Comparison of ENCODE assay signal across 20 cellular contexts in the genomic region with DNA sequence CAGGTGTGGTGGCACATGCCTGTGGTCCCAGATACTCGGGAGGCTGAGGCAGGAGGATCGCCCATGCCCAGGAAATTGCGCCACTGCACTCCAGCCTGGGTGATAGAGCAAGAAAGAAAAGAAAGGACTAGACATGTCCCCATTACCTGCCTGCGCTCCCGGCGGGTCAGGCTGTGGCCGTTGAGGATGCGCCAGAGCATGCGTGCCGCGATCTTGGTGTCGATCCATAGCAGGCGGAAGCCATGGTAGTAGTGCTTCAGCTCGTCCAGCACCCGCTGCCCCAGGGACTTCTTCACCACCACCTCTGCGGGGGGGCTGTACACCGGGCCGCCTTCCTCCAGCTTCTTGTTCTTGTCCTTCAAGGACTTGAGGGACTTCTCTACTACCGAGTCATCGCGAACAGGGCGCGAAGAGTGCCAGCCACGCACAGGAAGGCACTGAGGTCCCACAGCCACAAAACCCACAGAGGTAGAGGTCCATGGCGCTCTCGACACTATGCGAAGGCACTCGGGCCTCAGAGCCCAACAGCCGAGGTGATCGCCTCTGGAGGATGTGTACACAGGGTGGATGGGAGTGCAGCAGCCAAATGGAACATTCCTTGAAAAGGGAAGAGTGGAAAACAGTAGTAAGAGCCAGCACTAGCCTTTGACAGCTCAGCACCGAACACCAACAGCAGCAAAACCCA. TPM values are rescaled to one million over a fixed set of nuclear protein-coding genes. Genes with fewer than 3 reads are reported as not detected.
DNase-seq lines count a peak whose midpoint lies in the region; ATAC-seq and TF ChIP-seq lines count a peak whose summit lies in the region.
"Had no signal": no experiment of that assay in that cellular context is flagged by ENCODE, and none has a peak within 500 bp of the region (broad histone marks: within the 10 kb centered on the region; RNA-seq: fewer than 3 reads in every experiment).

No MANE protein-coding gene starts in this region.

- no peaks in the 10 kb centered on the region for H3K27me3 ChIP-seq in mesenchymal stem cell (ENCODE audit: control insufficient read depth in 1 of 2, insufficient read depth in 1 of 2, low read length in 2 of 2)
- H3K27me3 ChIP-seq in thymus (ENCODE audit: control insufficient read depth, insufficient read depth) = no peaks in the 10 kb centered on the region
- H3K27me3 ChIP-seq: SJCRH30 had no signal

- H3K9ac ChIP-seq in mesenchymal stem cell (ENCODE audit: low read length) = no peak overlapping the region
- H3K9ac ChIP-seq: KMS-11 had no signal

- no peaks in the 10 kb centered on the region for H3K9me3 ChIP-seq in HEK293 (ENCODE audit: control insufficient read depth, insufficient read depth, low read depth, low read length)
- no peaks in the 10 kb centered on the region for H3K9me3 ChIP-seq in mesenchymal stem cell (ENCODE audit: control insufficient read depth, low read length)
- no peaks in the 10 kb centered on the region for H3K9me3 ChIP-seq in thymus (ENCODE audit: control insufficient read depth)
- H3K9me3 ChIP-seq: HAP-1, SJCRH30 had no signal

- no peak overlapping the region for H3K14ac ChIP-seq in mesenchymal stem cell (ENCODE audit: low read length in 2 of 2)

- TF ChIP-seq CTCF in HEK293 (tag by site-specific recombination; IDR thresholded peaks at IDR 0.05) = no peak
- TF ChIP-seq CTCF in RWPE1 (conservative IDR thresholded peaks at IDR 0.05; ENCODE audit: low read depth) = no peak

- no peak overlapping the region for H2BK5ac ChIP-seq in mesenchymal stem cell (ENCODE audit: low read depth, low read length, poor library complexity, severe bottlenecking)

- peak overlapping the region in 1 of 2 experiments; percentile 44 for H3K18ac ChIP-seq in mesenchymal stem cell (ENCODE audit: low read depth in 1 of 2, low read length in 2 of 2)

- H4K91ac ChIP-seq in mesenchymal stem cell (ENCODE audit: low read length) = peak overlapping the region; percentile 22

- H3K4me2 ChIP-seq in mesenchymal stem cell (ENCODE audit: low read length, poor library complexity, severe bottlenecking) = no peak overlapping the region
- H3K4me2 ChIP-seq: KMS-11 had no signal

- 0 out of 2 replicates have a peak overlapping the region, but pooled peaks have one; percentile 9 for H3K27ac ChIP-seq in HEK293 (ENCODE audit: extremely low read depth, low read depth, low read length)
- H3K27ac ChIP-seq in RWPE1 = peak overlapping the region; percentile 11
- no peak overlapping the region for H3K27ac ChIP-seq in mesenchymal stem cell (ENCODE audit: low read length, poor library complexity, severe bottlenecking)
- H3K27ac ChIP-seq in thymus (ENCODE audit: low read depth) = peak overlapping the region; percentile 48
- H3K27ac ChIP-seq: KMS-11, SJCRH30 had no signal

- H3K4me3 ChIP-seq in HEK293 (ENCODE audit: low read depth, low read length) (no peak overlapping the region), mesenchymal stem cell (ENCODE audit: insufficient read depth in 1 of 2, low read depth in 1 of 2, low read length in 2 of 2) (no peak overlapping the region), thymus (ENCODE audit: low read length) (no peak overlapping the region)
- H3K4me3 ChIP-seq: GM12878, HAP-1, SJCRH30 had no signal

- H3K79me1 ChIP-seq in mesenchymal stem cell (replicated peaks; ENCODE audit: low read length, poor library complexity, severe bottlenecking) = peaks cover 26% of the 10 kb centered on the region

- H4K8ac ChIP-seq in mesenchymal stem cell (ENCODE audit: low read length) = no peak overlapping the region

- H2BK120ac ChIP-seq in mesenchymal stem cell (ENCODE audit: low read depth, low read length) = no peak overlapping the region

- H3K23ac ChIP-seq in mesenchymal stem cell (ENCODE audit: low read length in 2 of 2) = no peak overlapping the region

- no peak overlapping the region for H2AK5ac ChIP-seq in mesenchymal stem cell (ENCODE audit: low read length, severe bottlenecking)

- H2AFZ ChIP-seq in mesenchymal stem cell (ENCODE audit: low read depth, low read length) = no peak overlapping the region

- ATAC-seq in HG02759 (IDR thresholded peaks at IDR 0.05; ENCODE audit: unreplicated experiment) (no peak), HG03442 (IDR thresholded peaks at IDR 0.05; ENCODE audit: unreplicated experiment) (no peak), HG03460 (IDR thresholded peaks at IDR 0.05; ENCODE audit: unreplicated experiment) (no peak)
- ATAC-seq: CD8-positive, alpha-beta T cell; GM12878; PC-3 had no signal

- POLR2A ChIA-PET in HEK293 (lab: Yijun Ruan, JAX) (no interaction called here), RWPE1 (lab: Yijun Ruan, JAX; ENCODE audit: low non-redundant PET) (no interaction called here)

- 97% methylated on average over 31 of the region's 31 CpGs for WGBS in mesenchymal stem cell
- WGBS in thymus = 67% methylated on average over 31 of the region's 31 CpGs

- CTCF ChIA-PET in HEK293 (lab: Yijun Ruan, JAX) (no interaction called here), RWPE1 (lab: Yijun Ruan, JAX) (interaction anchor here (1.0 kb wide), 1 partner anchor 57 kb away, joined by 4 read pairs; no protein-coding TSS in a partner anchor)

- peaks cover 20 to 83% of the 10 kb centered on the region in 2 experiments; a peak in 2 of 3 replicates for H3K36me3 ChIP-seq in HEK293 (ENCODE audit: control insufficient read depth in 2 of 2, insufficient read depth in 1 of 2, low read length in 2 of 2)
- peaks cover 54 to 62% of the 10 kb centered on the region in 2 experiments for H3K36me3 ChIP-seq in mesenchymal stem cell (ENCODE audit: control insufficient read depth in 1 of 2, insufficient read depth in 2 of 2, low read depth in 1 of 2, low read length in 2 of 2)
- peaks cover 61% of the 10 kb centered on the region for H3K36me3 ChIP-seq in thymus (ENCODE audit: control insufficient read depth, insufficient read depth)

- DNase-seq in RWPE1 (ENCODE audit: low spot score) (no peak), mesenchymal stem cell (no peak)
- DNase-seq: ACHN; CD8-positive, alpha-beta T cell; DMS79 treated with DMSO at 0.1 percent for 48 hours; NCI-H1048; NCI-H1436 treated with DMSO at 0.1 percent for 48 hours; NCI-H2029 treated with DMSO at 0.1 percent for 48 hours; NCI-H510A; NCI-H82; PC-3; SJCRH30 had no signal

- no peak overlapping the region for H3K4ac ChIP-seq in mesenchymal stem cell (ENCODE audit: low read depth in 1 of 2, low read length in 2 of 2)

- no peak overlapping the region for H2BK15ac ChIP-seq in mesenchymal stem cell (ENCODE audit: low read depth, poor library complexity, severe bottlenecking)

- H3K4me1 ChIP-seq in HEK293 (ENCODE audit: control insufficient read depth, insufficient read depth, low read length) (no peaks in the 10 kb centered on the region), mesenchymal stem cell (ENCODE audit: control insufficient read depth, insufficient read depth, low read depth, low read length) (peaks cover 27% of the 10 kb centered on the region), thymus (ENCODE audit: control insufficient read depth, insufficient read depth, low read length) (peaks cover 58% of the 10 kb centered on the region)
- H3K4me1 ChIP-seq: HAP-1, SJCRH30 had no signal

- H2BK12ac ChIP-seq in mesenchymal stem cell (ENCODE audit: low read length in 2 of 2) = no peak overlapping the region

TF ChIP-seq in HEK293, 187 proteins besides CTCF, POLR2A, EP300 and RAD21 (continues in another document):
- TF ChIP-seq SP3 (tag by site-specific recombination; IDR thresholded peaks at IDR 0.05) (no peak), MEIS1 (CRISPR knock-in tag; IDR thresholded peaks at IDR 0.05; ENCODE audit: borderline replicate concordance) (no peak), YY2 (tag by site-specific recombination; IDR thresholded peaks at IDR 0.05) (no peak), ZNF394 (tag by site-specific recombination; IDR thresholded peaks at IDR 0.05; ENCODE audit: borderline replicate concordance) (no peak), KLF8 (tag by site-specific recombination; IDR thresholded peaks at IDR 0.05) (no peak)
- TF ChIP-seq, protein P1, sequence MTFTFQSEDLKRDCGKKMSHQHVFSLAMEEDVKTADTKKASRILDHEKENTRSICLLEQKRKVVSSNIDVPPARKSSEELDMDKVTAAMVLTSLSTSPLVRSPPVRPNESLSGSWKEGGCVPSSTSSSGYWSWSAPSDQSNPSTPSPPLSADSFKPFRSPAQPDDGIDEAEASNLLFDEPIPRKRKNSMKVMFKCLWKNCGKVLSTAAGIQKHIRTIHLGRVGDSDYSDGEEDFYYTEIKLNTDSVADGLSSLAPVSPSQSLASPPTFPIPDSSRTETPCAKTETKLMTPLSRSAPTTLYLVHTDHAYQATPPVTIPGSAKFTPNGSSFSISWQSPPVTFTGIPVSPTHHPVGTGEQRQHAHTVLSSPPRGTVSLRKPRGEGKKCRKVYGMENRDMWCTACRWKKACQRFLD (tag by site-specific recombination; IDR thresholded peaks at IDR 0.05) = no peak
- TF ChIP-seq, protein P2, sequence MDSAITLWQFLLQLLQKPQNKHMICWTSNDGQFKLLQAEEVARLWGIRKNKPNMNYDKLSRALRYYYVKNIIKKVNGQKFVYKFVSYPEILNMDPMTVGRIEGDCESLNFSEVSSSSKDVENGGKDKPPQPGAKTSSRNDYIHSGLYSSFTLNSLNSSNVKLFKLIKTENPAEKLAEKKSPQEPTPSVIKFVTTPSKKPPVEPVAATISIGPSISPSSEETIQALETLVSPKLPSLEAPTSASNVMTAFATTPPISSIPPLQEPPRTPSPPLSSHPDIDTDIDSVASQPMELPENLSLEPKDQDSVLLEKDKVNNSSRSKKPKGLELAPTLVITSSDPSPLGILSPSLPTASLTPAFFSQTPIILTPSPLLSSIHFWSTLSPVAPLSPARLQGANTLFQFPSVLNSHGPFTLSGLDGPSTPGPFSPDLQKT (IDR thresholded peaks at IDR 0.05; ENCODE audit: borderline replicate concordance, low read depth, low read length) = no peak
- TF ChIP-seq, protein P3, sequence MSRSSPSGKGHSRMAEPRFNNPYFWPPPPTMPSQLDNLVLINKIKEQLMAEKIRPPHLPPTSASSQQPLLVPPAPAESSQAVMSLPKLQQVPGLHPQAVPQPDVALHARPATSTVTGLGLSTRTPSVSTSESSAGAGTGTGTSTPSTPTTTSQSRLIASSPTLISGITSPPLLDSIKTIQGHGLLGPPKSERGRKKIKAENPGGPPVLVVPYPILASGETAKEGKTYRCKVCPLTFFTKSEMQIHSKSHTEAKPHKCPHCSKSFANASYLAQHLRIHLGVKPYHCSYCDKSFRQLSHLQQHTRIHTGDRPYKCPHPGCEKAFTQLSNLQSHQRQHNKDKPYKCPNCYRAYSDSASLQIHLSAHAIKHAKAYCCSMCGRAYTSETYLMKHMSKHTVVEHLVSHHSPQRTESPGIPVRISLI (tag by site-specific recombination; IDR thresholded peaks at IDR 0.05) = no peak

RNA-seq across cellular contexts. Expression of a gene that starts 14.6 kb away (rescaled TPM):
- 17.9 TPM for polyA plus RNA-seq in mesenchymal stem cell (2013, experiment 1 of 2)
- 17.5 TPM for polyA plus RNA-seq in mesenchymal stem cell (2013, experiment 2 of 2)
- polyA plus RNA-seq in thymus = 16.8 TPM

RNA-seq across cellular contexts. Expression of a gene that starts 29.9 kb away (rescaled TPM):
- polyA plus RNA-seq in mesenchymal stem cell (2013, experiment 1 of 2) = 17.1 TPM
- 16.3 TPM for polyA plus RNA-seq in mesenchymal stem cell (2013, experiment 2 of 2)
- polyA plus RNA-seq in thymus = 18.6 TPM

RNA-seq across cellular contexts. Expression of a gene that starts 48.2 kb away (rescaled TPM):
- 0.65 TPM for polyA plus RNA-seq in mesenchymal stem cell (2013, experiment 1 of 2)
- polyA plus RNA-seq in mesenchymal stem cell (2013, experiment 2 of 2) = 0.48 TPM
- polyA plus RNA-seq in thymus = 13.2 TPM
